In genomic region chr11:20770421-20770935, GRCh38 we compare ENCODE assay signal across 20 cellular contexts.
"Had no signal": no experiment of that assay in that cellular context is flagged by ENCODE, and none has a peak within 500 bp of the region (broad histone marks: within the 10 kb centered on the region; RNA-seq: fewer than 3 reads in every experiment).

No MANE protein-coding gene starts in this region.

- H3K27me3 ChIP-seq: esophagus squamous epithelium, gastroesophageal sphincter, hepatocyte, spleen, tibial nerve had no signal

- DNase-seq: activated CD4-positive, alpha-beta T cell treated with anti-CD3 and anti-CD28 coated beads for 4 hours; activated CD4-positive, alpha-beta T cell treated with anti-CD3 and anti-CD28 coated beads, Interleukin-2, amount 50 U/mL, for 48 hours; activated CD8-positive, alpha-beta memory T cell treated with anti-CD3 and anti-CD28 coated beads for 24 hours; activated effector memory CD4-positive, alpha-beta T cell treated with Interleukin-2 at 50 U/mL for 16 hours; activated naive CD4-positive, alpha-beta T cell treated with Interleukin-2 at 50 U/mL for 16 hours; anterior cingulate cortex; endodermal cell; esophagus squamous epithelium; islet precursor cell; left ventricle myocardium inferior; mucosa of descending colon; right cardiac atrium; spleen; stimulated activated naive CD4-positive, alpha-beta T cell treated with Interleukin-2 at 50 U/mL for 16 hours had no signal

- H3K4me1 ChIP-seq: esophagus squamous epithelium, gastroesophageal sphincter, left ventricle myocardium inferior, spleen, tibial nerve had no signal

- ATAC-seq: gastroesophageal sphincter; mucosa of descending colon; natural killer cell treated with Interleukin-12 subunit alpha and Interleukin-12 subunit beta and Interleukin-15 and Interleukin-18, amount 100 ng/mL, for 72 hours; right cardiac atrium had no signal

- H3K4me3 ChIP-seq: esophagus squamous epithelium, gastroesophageal sphincter, hepatocyte, left ventricle myocardium inferior, lung, mucosa of descending colon, spleen, tibial nerve had no signal

- H3K9me3 ChIP-seq: esophagus squamous epithelium, gastroesophageal sphincter, left ventricle myocardium inferior, tibial nerve had no signal

- H3K36me3 ChIP-seq: esophagus squamous epithelium, gastroesophageal sphincter, left ventricle myocardium inferior, spleen, tibial nerve had no signal

- H3K27ac ChIP-seq: esophagus squamous epithelium, gastroesophageal sphincter, hepatocyte, left ventricle myocardium inferior, spleen, tibial nerve, VCaP had no signal
